In genomic region chr18:47204908-47205522, GRCh38 we compare ENCODE assay signal across 9 cellular contexts. TPM values are rescaled to one million over a fixed set of nuclear protein-coding genes. Genes with fewer than 3 reads are reported as not detected.
DNase-seq lines count a peak whose midpoint lies in the region; ATAC-seq, FAIRE-seq and TF ChIP-seq lines count a peak whose summit lies in the region.
"Had no signal": no experiment of that assay in that cellular context is flagged by ENCODE, and none has a peak within 500 bp of the region (broad histone marks: within the 10 kb centered on the region; RNA-seq: fewer than 3 reads in every experiment).

No MANE protein-coding gene starts in this region.

- ATAC-seq in foreskin keratinocyte (peak; percentile 35), GM18502 (IDR thresholded peaks at IDR 0.05; ENCODE audit: poor library complexity, unreplicated experiment) (no peak)

- FAIRE-seq in GM18507 (lab: Jason Lieb, UNC) = peak; percentile 63
- FAIRE-seq: frontal cortex had no signal

- no peak overlapping the region for H3K27ac ChIP-seq in foreskin keratinocyte

- DNase-seq in AG09319 (ENCODE audit: extremely low read depth, low read depth) = peak; percentile 11
- peak; percentile 8 for DNase-seq in GM18507 (ENCODE audit: extremely low spot score, insufficient read length, low read depth)
- DNase-seq in NCI-H345 (lab: John Stamatoyannopoulos, UW) = peak; percentile 40
- DNase-seq in activated T-cell treated with anti-CD3 and anti-CD28 coated beads for 48 hours (ENCODE audit: low read depth) = peak; percentile 12
- peak in 1 of 2 donors; percentile 27 for DNase-seq in foreskin keratinocyte
- DNase-seq in renal cortical epithelial cell (ENCODE audit: low read depth) = peak; percentile 19
- DNase-seq in NCI-H128 (lab: John Stamatoyannopoulos, UW; ENCODE audit: unreplicated experiment) = no peak

- TF ChIP-seq CTCF in AG09319 (IDR thresholded peaks at IDR 0.05; ENCODE audit: low read depth, low read length) (peak; percentile 91), foreskin keratinocyte (conservative IDR thresholded peaks at IDR 0.05) (peak; percentile 72)

- no peaks in the 10 kb centered on the region for H3K4me1 ChIP-seq in foreskin keratinocyte

- H3K27me3 ChIP-seq in foreskin keratinocyte = peaks cover 54% of the 10 kb centered on the region

RNA-seq across cellular contexts. Expression of gene IER3IP1, which starts 28.9 kb away (rescaled TPM):
- 17.9 and 19.2 TPM in 2 replicates for total RNA-seq in foreskin keratinocyte
- polyA plus RNA-seq in foreskin keratinocyte = 17.2 and 17.7 TPM in 2 replicates
- total RNA-seq in renal cortical epithelial cell = 19.9 and 22.6 TPM in 2 replicates

RNA-seq across cellular contexts. Expression of gene SKOR2, which starts 46.4 kb away (rescaled TPM):
- total RNA-seq in foreskin keratinocyte (not detected in 2 replicates), renal cortical epithelial cell (not detected in 2 replicates)
- not detected in 2 replicates for polyA plus RNA-seq in foreskin keratinocyte
- total RNA-seq: frontal cortex had no signal

RNA-seq across cellular contexts. Expression of gene HDHD2, which starts 54.7 kb away (rescaled TPM):
- total RNA-seq in foreskin keratinocyte (12.4 and 18.1 TPM in 2 replicates), renal cortical epithelial cell (23.1 and 39.5 TPM in 2 replicates)
- 7.1 and 10.0 TPM in 2 replicates for polyA plus RNA-seq in foreskin keratinocyte
